ENCODE assay signal across 8 cellular contexts in the genomic region with DNA sequence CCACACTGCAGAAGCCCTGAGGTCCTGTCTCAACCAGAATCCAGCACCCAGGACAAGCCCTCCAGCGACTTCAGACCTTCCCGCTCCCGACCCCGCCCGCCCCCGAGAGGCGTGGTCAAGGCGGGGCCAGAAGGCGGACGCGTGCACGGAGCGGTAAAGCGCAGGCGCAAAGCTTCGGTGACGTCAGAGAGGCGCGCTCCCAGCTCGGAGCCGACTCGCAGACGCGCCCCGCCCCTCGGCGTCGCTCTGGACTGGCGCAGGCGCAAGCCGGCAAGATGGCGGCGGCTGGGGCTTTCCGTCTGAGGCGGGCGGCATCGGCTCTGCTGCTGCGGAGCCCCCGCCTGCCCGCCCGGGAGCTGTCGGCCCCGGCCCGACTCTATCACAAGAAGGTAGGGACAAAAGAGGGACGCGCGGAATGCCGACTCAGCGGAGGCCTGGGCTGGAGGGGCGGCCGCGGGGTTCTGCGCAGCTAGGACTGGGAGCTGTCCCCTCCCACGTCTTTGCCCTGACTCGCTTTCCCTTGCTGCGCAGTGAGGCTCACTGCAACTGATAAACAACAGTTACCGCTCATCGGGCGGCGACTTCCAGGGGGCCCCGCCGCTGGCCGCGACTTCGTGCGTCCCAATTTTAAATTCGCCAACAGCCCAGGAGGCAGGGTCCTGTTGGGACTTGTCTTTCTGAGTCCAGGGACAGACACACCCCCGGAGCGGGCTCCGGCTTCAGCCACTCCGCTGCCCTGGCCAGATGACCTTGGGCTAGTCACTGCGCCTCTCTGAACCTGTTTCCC. TPM values are rescaled to one million over a fixed set of nuclear protein-coding genes. Genes with fewer than 3 reads are reported as not detected.
DNase-seq lines count a peak whose midpoint lies in the region; ATAC-seq and TF ChIP-seq lines count a peak whose summit lies in the region.

A gene (plus strand): TSS at position 249 of the 787 bp plus-strand sequence. CDS start 27 bp downstream, at position 276.

- H3K27ac ChIP-seq in left ventricle myocardium inferior (replicated peaks) (peak within 1 kb of the TSS; percentile 90), upper lobe of right lung (peak within 1 kb of the TSS; percentile 94)

- H3K27me3 Mint-ChIP-seq in T-helper 17 cell (no peaks in the 10 kb centered on the region), progenitor cell of endocrine pancreas (no peaks in the 10 kb centered on the region)

- H3K4me1 ChIP-seq in left ventricle myocardium inferior (peaks cover 93% of the 10 kb centered on the region), upper lobe of right lung (peaks cover 49% of the 10 kb centered on the region)

- H3K27me3 ChIP-seq in left ventricle myocardium inferior (ENCODE audit: low read depth) (no peaks in the 10 kb centered on the region), upper lobe of right lung (no peaks in the 10 kb centered on the region)

- H3K9me3 Mint-ChIP-seq in progenitor cell of endocrine pancreas (ENCODE audit: low read depth), result no peaks in the 10 kb centered on the region

- peak within 1 kb of the TSS; percentile 89 for H3K4me3 ChIP-seq in left ventricle myocardium inferior
- peak within 1 kb of the TSS; percentile 90 for H3K4me3 ChIP-seq in upper lobe of right lung

- H3K4me1 Mint-ChIP-seq in T-helper 17 cell, result peaks cover 26% of the 10 kb centered on the region
- H3K4me1 Mint-ChIP-seq in progenitor cell of endocrine pancreas (ENCODE audit: low read depth), result peaks cover 23% of the 10 kb centered on the region

- H3K27ac Mint-ChIP-seq in T-helper 17 cell (peak within 1 kb of the TSS; percentile 100), progenitor cell of endocrine pancreas (peak within 1 kb of the TSS; percentile 100)

- intact Hi-C loops in left ventricle myocardium inferior (cut with micrococcal nuclease), result no loop called here
- intact Hi-C loops in upper lobe of right lung (cut with DNase I), result loop anchor here (5.0 to 10.0 kb wide), 2 partner anchors 55 to 242 kb away; no protein-coding TSS in a partner anchor

- H3K4me3 Mint-ChIP-seq in T-helper 17 cell (peak within 1 kb of the TSS; percentile 100), progenitor cell of endocrine pancreas (ENCODE audit: low read depth) (peak within 1 kb of the TSS; percentile 100)

- ATAC-seq in GM18502 (IDR thresholded peaks at IDR 0.05; ENCODE audit: poor library complexity, unreplicated experiment) (peak; percentile 56), HG02943 (IDR thresholded peaks at IDR 0.05; ENCODE audit: low read depth, unreplicated experiment) (peak; percentile 50), T-helper 17 cell (peak; percentile 70), upper lobe of right lung (peak; percentile 94)

- peaks cover 3% of the 10 kb centered on the region for H3K36me3 Mint-ChIP-seq in T-helper 17 cell (ENCODE audit: low read depth)
- peaks cover 6% of the 10 kb centered on the region for H3K36me3 Mint-ChIP-seq in progenitor cell of endocrine pancreas (ENCODE audit: insufficient read depth)

- no peaks in the 10 kb centered on the region for H3K9me3 ChIP-seq in T-helper 17 cell (ENCODE audit: control insufficient read depth, low read length, poor library complexity, severe bottlenecking)
- no peaks in the 10 kb centered on the region for H3K9me3 ChIP-seq in left ventricle myocardium inferior (replicated peaks)
- H3K9me3 ChIP-seq in upper lobe of right lung, result no peaks in the 10 kb centered on the region

- DNase-seq in NCI-H187 (lab: John Stamatoyannopoulos, UW) (peak; percentile 97 to 99), T-helper 17 cell (peak; percentile 99 to 100 (median 100)), amygdala (lab: John Stamatoyannopoulos, UW) (peak; percentile 64 to 99 (median 96)), left ventricle myocardium inferior (peak; percentile 97), progenitor cell of endocrine pancreas (ENCODE audit: low spot score, unreplicated experiment) (peak; percentile 99), upper lobe of right lung (peak; percentile 99)

- H3K36me3 ChIP-seq in left ventricle myocardium inferior (peaks cover 36% of the 10 kb centered on the region), upper lobe of right lung (peaks cover 46% of the 10 kb centered on the region)

- TF ChIP-seq CTCF in left ventricle myocardium inferior (IDR thresholded peaks at IDR 0.05; ENCODE audit: borderline replicate concordance) (no peak), progenitor cell of endocrine pancreas (IDR thresholded peaks at IDR 0.05; ENCODE audit: unreplicated experiment) (no peak), upper lobe of right lung (IDR thresholded peaks at IDR 0.05) (no peak)

RNA-seq across cellular contexts. Expression of the gene that starts here (rescaled TPM):
- 100 to 1,000 TPM; 139 to 177 TPM for total RNA-seq in T-helper 17 cell
- total RNA-seq in left ventricle myocardium inferior, result 560 TPM
- total RNA-seq in progenitor cell of endocrine pancreas, result 57.4 and 69.7 TPM in 2 replicates
- total RNA-seq in upper lobe of right lung, result 138 TPM

Comparison
In these comparisons a context has a peak if more than half of its experiments do, and no peak if none do; other contexts are left out.
1. Peak in every context shown above with its lines: DNase-seq, ATAC-seq, H3K4me3 ChIP-seq and H3K27ac ChIP-seq.